In genomic region chr20:15937179-15937578, GRCh38 we compare ENCODE assay signal across 11 cellular contexts.
DNase-seq lines count a peak whose midpoint lies in the region; ATAC-seq and TF ChIP-seq lines count a peak whose summit lies in the region.
"Had no signal": no experiment of that assay in that cellular context is flagged by ENCODE, and none has a peak within 500 bp of the region (broad histone marks: within the 10 kb centered on the region; RNA-seq: fewer than 3 reads in every experiment).

No MANE protein-coding gene starts in this region.

- H3K27me3 ChIP-seq in BLaER1 (no peaks in the 10 kb centered on the region), A673 (replicated peaks; ENCODE audit: insufficient read depth, low read depth, low read length, poor library complexity) (no peaks in the 10 kb centered on the region), MM.1S (replicated peaks; ENCODE audit: insufficient read depth, low read length) (no peaks in the 10 kb centered on the region), ascending aorta (no peaks in the 10 kb centered on the region)

- intact Hi-C loops in A673 (cut with micrococcal nuclease; ENCODE audit: unreplicated experiment) (no loop called here), ascending aorta (cut with DNase I) (no loop called here)

- H3K9ac ChIP-seq in BLaER1 = peak overlapping the region; percentile 57; the same call in 1 of the 2 replicates
- no peak overlapping the region for H3K9ac ChIP-seq in MM.1S (ENCODE audit: low read length)

- CTCF ChIA-PET in A673 (lab: Charles Lee) = no interaction called here

- POLR2A ChIA-PET in A673 (lab: Charles Lee; ENCODE audit: low non-redundant PET) = no interaction called here

- TF ChIP-seq CTCF in A673 (conservative IDR thresholded peaks at IDR 0.05; ENCODE audit: low read depth, low read length) = no peak
- no peak for TF ChIP-seq CTCF in MM.1S (IDR thresholded peaks at IDR 0.05; ENCODE audit: low read length)
- no peak for TF ChIP-seq CTCF in ascending aorta (IDR thresholded peaks at IDR 0.05)

- ATAC-seq in GM19372 (IDR thresholded peaks at IDR 0.05; ENCODE audit: low read depth, unreplicated experiment) (peak; percentile 87), HG02852 (IDR thresholded peaks at IDR 0.05; ENCODE audit: unreplicated experiment) (peak; percentile 95)

- H3K4me2 ChIP-seq in BLaER1 = peak overlapping the region; percentile 81
- no peak overlapping the region for H3K4me2 ChIP-seq in MM.1S (ENCODE audit: low read depth, low read length)

- H3K9me3 ChIP-seq in BLaER1 = peaks cover 55% of the 10 kb centered on the region
- peaks cover 30% of the 10 kb centered on the region for H3K9me3 ChIP-seq in A673 (ENCODE audit: low read depth, low read length, poor library complexity, severe bottlenecking)
- H3K9me3 ChIP-seq in MM.1S (replicated peaks; ENCODE audit: insufficient read depth, low read length) = no peaks in the 10 kb centered on the region
- H3K9me3 ChIP-seq in ascending aorta = peaks cover 6 to 8% of the 10 kb centered on the region in 2 donors

- H3K4me3 ChIP-seq in BLaER1 = peak overlapping the region; percentile 49
- no peak overlapping the region for H3K4me3 ChIP-seq in A673 (ENCODE audit: low read depth, low read length, poor library complexity, severe bottlenecking)
- H3K4me3 ChIP-seq in MM.1S (ENCODE audit: low read length) = no peak overlapping the region
- H3K4me3 ChIP-seq in ascending aorta = no peak overlapping the region

- H4K20me1 ChIP-seq in BLaER1 (no peaks in the 10 kb centered on the region), MM.1S (ENCODE audit: insufficient read depth, low read length) (no peaks in the 10 kb centered on the region)

- H3K27ac ChIP-seq in BLaER1 = peak overlapping the region; percentile 82
- H3K27ac ChIP-seq in A673 (ENCODE audit: low read depth, low read length, poor library complexity, severe bottlenecking) = no peak overlapping the region
- H3K27ac ChIP-seq in MM.1S (ENCODE audit: low read length) = no peak overlapping the region
- H3K27ac ChIP-seq in ascending aorta = no peak overlapping the region

- no peaks in the 10 kb centered on the region for H3K79me2 ChIP-seq in MM.1S (ENCODE audit: low read length)

- H3K36me3 ChIP-seq in BLaER1 = peaks cover 24% of the 10 kb centered on the region
- H3K36me3 ChIP-seq in A673 (ENCODE audit: insufficient read depth, low read length, poor library complexity, severe bottlenecking) = no peaks in the 10 kb centered on the region
- H3K36me3 ChIP-seq in MM.1S (replicated peaks; ENCODE audit: insufficient read depth, low read length) = no peaks in the 10 kb centered on the region
- no peaks in the 10 kb centered on the region for H3K36me3 ChIP-seq in ascending aorta

- BruUV-seq in A673 (replicated peaks; lab: Mats Ljungman, UMichigan) = no TSS peak

- DNase-seq in NAMALWA (ENCODE audit: low spot score) = peak; percentile 2
- no peak for DNase-seq in A673 (ENCODE audit: low spot score)
- DNase-seq in MM.1S = no peak
- DNase-seq in GOT3 (lab: John Stamatoyannopoulos, UW) = no peak
- DNase-seq in ascending aorta (ENCODE audit: low spot score in 2 of 2) = no peak
- DNase-seq: ACHN; central memory CD4-positive, alpha-beta T cell; HFFc6 had no signal

- no peak overlapping the region for H2AFZ ChIP-seq in MM.1S (ENCODE audit: low read length)

- no peaks in the 10 kb centered on the region for H3F3A ChIP-seq in MM.1S (ENCODE audit: insufficient read depth, low read length)

- H3K4me1 ChIP-seq in BLaER1 (peaks cover 31% of the 10 kb centered on the region), A673 (ENCODE audit: insufficient read depth, low read length, poor library complexity, severe bottlenecking) (no peaks in the 10 kb centered on the region), MM.1S (ENCODE audit: low read length) (0 out of 2 replicates have a peak, but pooled peaks cover 8% of the 10 kb centered on the region), ascending aorta (no peaks in the 10 kb centered on the region)

- H3K9me2 ChIP-seq in MM.1S (replicated peaks; ENCODE audit: insufficient read depth, low read length) = no peaks in the 10 kb centered on the region
